29 cellular contexts compared by ENCODE assay signal in genomic region chr5:30605693-30606268, GRCh38.
DNase-seq lines count a peak whose midpoint lies in the region; ATAC-seq, FAIRE-seq and TF ChIP-seq lines count a peak whose summit lies in the region.
"Had no signal": no experiment of that assay in that cellular context is flagged by ENCODE, and none has a peak within 500 bp of the region (broad histone marks: within the 10 kb centered on the region; RNA-seq: fewer than 3 reads in every experiment).

No MANE protein-coding gene starts in this region.

- H3K4me1 Mint-ChIP-seq in WTC11: 0 out of 2 replicates have a peak, but pooled peaks cover 2% of the 10 kb centered on the region
- H3K4me1 Mint-ChIP-seq in activated CD8-positive, alpha-beta T cell treated with anti-CD3 and anti-CD28 coated beads for 36 hours (ENCODE audit: low read depth): no peaks in the 10 kb centered on the region
- H3K4me1 Mint-ChIP-seq: activated CD4-positive, alpha-beta memory T cell treated with anti-CD3 and anti-CD28 coated beads, Interleukin-2, amount 10 ng/mL, durations not matched to agents 7 days and 5 days; activated naive CD8-positive, alpha-beta T cell treated with anti-CD3 and anti-CD28 coated beads for 36 hours; memory B cell had no signal

- peaks cover 6% of the 10 kb centered on the region for H3K9me3 Mint-ChIP-seq in WTC11
- peaks cover 14% of the 10 kb centered on the region for H3K9me3 Mint-ChIP-seq in activated CD8-positive, alpha-beta T cell treated with anti-CD3 and anti-CD28 coated beads for 36 hours
- H3K9me3 Mint-ChIP-seq: memory B cell had no signal

- H3K9me3 ChIP-seq in pancreas (no peaks in the 10 kb centered on the region), heart left ventricle (peaks cover 0 to 6% (median 0%) of the 10 kb centered on the region in 12 donors)
- H3K9me3 ChIP-seq: gastrocnemius medialis had no signal

- POLR2A ChIA-PET in WTC11 (lab: Charles Lee): no interaction called here
- POLR2A ChIA-PET in activated CD8-positive, alpha-beta T cell treated with anti-CD3 and anti-CD28 coated beads for 36 hours (lab: Charles Lee): no interaction called here

- no peak overlapping the region for H3K4me3 Mint-ChIP-seq in WTC11
- H3K4me3 Mint-ChIP-seq in activated CD8-positive, alpha-beta T cell treated with anti-CD3 and anti-CD28 coated beads for 36 hours: no peak overlapping the region
- H3K4me3 Mint-ChIP-seq: activated CD4-positive, alpha-beta memory T cell treated with anti-CD3 and anti-CD28 coated beads, Interleukin-2, amount 10 ng/mL, durations not matched to agents 7 days and 5 days; activated naive CD8-positive, alpha-beta T cell treated with anti-CD3 and anti-CD28 coated beads for 36 hours; memory B cell; T-helper 1 cell treated with Interleukin-12 subunit alpha and Interleukin-12 subunit beta and Interleukin-4 antibody, amounts not matched to agents 30 μg/mL and 1 μg/mL, for 36 hours had no signal

- CTCF ChIA-PET in WTC11 (lab: Charles Lee): no interaction called here
- CTCF ChIA-PET in activated CD8-positive, alpha-beta T cell treated with anti-CD3 and anti-CD28 coated beads for 36 hours (lab: Charles Lee): no interaction called here

- H3K27ac Mint-ChIP-seq in WTC11: no peak overlapping the region
- H3K27ac Mint-ChIP-seq in activated CD8-positive, alpha-beta T cell treated with anti-CD3 and anti-CD28 coated beads for 36 hours: no peak overlapping the region
- H3K27ac Mint-ChIP-seq: activated CD4-positive, alpha-beta memory T cell treated with anti-CD3 and anti-CD28 coated beads, Interleukin-2, amount 10 ng/mL, durations not matched to agents 7 days and 5 days; activated naive CD8-positive, alpha-beta T cell treated with anti-CD3 and anti-CD28 coated beads for 36 hours; activated T-helper 2 cell treated with anti-CD3 and anti-CD28 coated beads, Interferon-gamma antibody, Interleukin-2, Interleukin-4, amounts not matched to agents 10 μg/mL and 5 μg/mL and 100 μg/mL, durations not matched to agents 14 hours and 24 hours and 36 hours; memory B cell; T-helper 1 cell treated with Interleukin-12 subunit alpha and Interleukin-12 subunit beta and Interleukin-4 antibody, amounts not matched to agents 30 μg/mL and 1 μg/mL, for 36 hours had no signal

- no peak for TF ChIP-seq POLR2A in heart left ventricle (IDR thresholded peaks at IDR 0.05)

- TF ChIP-seq CTCF in WTC11 (IDR thresholded peaks at IDR 0.05) (no peak), pancreas (IDR thresholded peaks at IDR 0.05) (no peak), heart left ventricle (IDR thresholded peaks at IDR 0.05) (no peak)
- TF ChIP-seq CTCF in activated CD8-positive, alpha-beta T cell treated with anti-CD3 and anti-CD28 coated beads for 36 hours (IDR thresholded peaks at IDR 0.05): no peak

- ATAC-seq in WTC11 (no peak), pancreas (peak in 3 of 4 donors; percentile 61 to 66 (median 65)), heart left ventricle (no peak)
- ATAC-seq in activated CD8-positive, alpha-beta T cell treated with anti-CD3 and anti-CD28 coated beads for 36 hours: no peak
- ATAC-seq: gastrocnemius medialis, HCT116, SK-N-SH treated with all-trans-retinoic acid at 6 μM for 48 hours had no signal

- peaks cover 43% of the 10 kb centered on the region for H3K27me3 Mint-ChIP-seq in WTC11 (ENCODE audit: low read depth)
- H3K27me3 Mint-ChIP-seq in activated CD8-positive, alpha-beta T cell treated with anti-CD3 and anti-CD28 coated beads for 36 hours: no peaks in the 10 kb centered on the region
- H3K27me3 Mint-ChIP-seq: activated CD4-positive, alpha-beta memory T cell treated with anti-CD3 and anti-CD28 coated beads, Interleukin-2, amount 10 ng/mL, durations not matched to agents 7 days and 5 days; activated naive CD8-positive, alpha-beta T cell treated with anti-CD3 and anti-CD28 coated beads for 36 hours; memory B cell had no signal

- intact Hi-C loops in pancreas (cut with DNase I) (no loop called here), heart left ventricle (cut with DNase I) (no loop called here)
- intact Hi-C loops in activated CD8-positive, alpha-beta T cell treated with anti-CD3 and anti-CD28 coated beads for 36 hours (cut with micrococcal nuclease): no loop called here

- DNase-seq in HuH-7.5 (ENCODE audit: low spot score): peak; percentile 7
- peak; percentile 39 for DNase-seq in NCI-H345 treated with DMSO at 0.1 percent for 48 hours (lab: John Stamatoyannopoulos, UW; ENCODE audit: unreplicated experiment)
- DNase-seq in WTC11 (ENCODE audit: low spot score): no peak
- DNase-seq in pancreas: no peak
- DNase-seq in activated CD8-positive, alpha-beta T cell treated with anti-CD3 and anti-CD28 coated beads for 36 hours: no peak
- DNase-seq in activated effector memory CD4-positive, alpha-beta T cell treated with Interleukin-2 at 50 U/mL for 16 hours: no peak
- no peak for DNase-seq in activated CD4-positive, alpha-beta T cell treated with anti-CD3 and anti-CD28 coated beads for 48 hours
- DNase-seq in heart left ventricle: no peak
- DNase-seq: activated CD4-positive, alpha-beta memory T cell treated with anti-CD3 and anti-CD28 coated beads, Interleukin-2, amount 10 ng/mL, durations not matched to agents 7 days and 5 days; activated CD4-positive, alpha-beta T cell treated with anti-CD3 and anti-CD28 coated beads for 1 hour; activated naive CD8-positive, alpha-beta T cell treated with anti-CD3 and anti-CD28 coated beads for 36 hours; anterior cingulate cortex; gastrocnemius medialis; hippocampal formation; IMR-90; NCI-H187 treated with DMSO at 0.1 percent for 48 hours; NCI-H2227 treated with DMSO at 0.1 percent for 48 hours; NK-92 treated with Interleukin-12 subunit alpha and Interleukin-12 subunit beta, amount 100 ng/mL, for 24 hours; PC-9; stimulated activated naive CD4-positive, alpha-beta T cell treated with Interleukin-2 at 50 U/mL for 16 hours had no signal

- H3K27me3 ChIP-seq in pancreas (no peaks in the 10 kb centered on the region), heart left ventricle (no peaks in the 10 kb centered on the region)
- H3K27me3 ChIP-seq: breast epithelium, gastrocnemius medialis had no signal

- peaks cover 7% of the 10 kb centered on the region; the same call in 1 of the 2 replicates for H3K36me3 Mint-ChIP-seq in WTC11
- no peaks in the 10 kb centered on the region for H3K36me3 Mint-ChIP-seq in activated CD8-positive, alpha-beta T cell treated with anti-CD3 and anti-CD28 coated beads for 36 hours (ENCODE audit: low read depth)
- H3K36me3 Mint-ChIP-seq: activated naive CD8-positive, alpha-beta T cell treated with anti-CD3 and anti-CD28 coated beads for 36 hours; memory B cell had no signal

- FAIRE-seq in pancreas (lab: Jason Lieb, UNC): no peak
- FAIRE-seq: TTC549 had no signal

- H3K27ac ChIP-seq in pancreas: no peak overlapping the region
- H3K27ac ChIP-seq in heart left ventricle: no peak overlapping the region
- H3K27ac ChIP-seq: breast epithelium, C4-2B, gastrocnemius medialis, PC-9, skin epidermis had no signal

- 9 to 14% methylated on average over 2 of the region's 2 CpGs for WGBS in pancreas, 2 donors
- WGBS in heart left ventricle, 4 donors: 65 to 78% (median 70%) methylated on average over 2 of the region's 2 CpGs

- H3K36me3 ChIP-seq in pancreas (no peaks in the 10 kb centered on the region), heart left ventricle (no peaks in the 10 kb centered on the region)
- H3K36me3 ChIP-seq: breast epithelium, gastrocnemius medialis had no signal

- H3K4me3 ChIP-seq in pancreas (no peak overlapping the region), heart left ventricle (no peak overlapping the region)
- H3K4me3 ChIP-seq: breast epithelium, gastrocnemius medialis, PC-9, skin epidermis had no signal

- H3K4me1 ChIP-seq in pancreas (peaks cover 0 to 3% (median 0%) of the 10 kb centered on the region in 3 donors), heart left ventricle (no peaks in the 10 kb centered on the region)
- H3K4me1 ChIP-seq: breast epithelium, gastrocnemius medialis had no signal

TF ChIP-seq in WTC11, 78 proteins besides CTCF, POLR2A, EP300 and RAD21:
- TF ChIP-seq GABPB1 (CRISPR knock-in tag; IDR thresholded peaks at IDR 0.05): peak; percentile 72; the same call in 1 of the 2 replicates
- no peak for TF ChIP-seq PRRX2 (CRISPR knock-in tag; IDR thresholded peaks at IDR 0.05)
TF ChIP-seq in WTC11: peak in this region for 1.

Comparison
In these comparisons a context has a peak if more than half of its experiments do, and no peak if none do; other contexts are left out.
1. DNase-seq: peak in HuH-7.5 (single experiment) and NCI-H345 treated with DMSO at 0.1 percent for 48 hours (single experiment); none in WTC11 (single experiment), pancreas (0 of 6), activated CD8-positive, alpha-beta T cell treated with anti-CD3 and anti-CD28 coated beads for 36 hours (single experiment), activated effector memory CD4-positive, alpha-beta T cell treated with Interleukin-2 at 50 U/mL for 16 hours (single experiment), activated CD4-positive, alpha-beta T cell treated with anti-CD3 and anti-CD28 coated beads for 48 hours (single experiment) and heart left ventricle (0 of 5).
2. ATAC-seq: peak in pancreas (3 of 4); none in WTC11 (single experiment), activated CD8-positive, alpha-beta T cell treated with anti-CD3 and anti-CD28 coated beads for 36 hours (single experiment) and heart left ventricle (0 of 4).